16 cellular contexts compared by ENCODE assay signal in the genomic region with DNA sequence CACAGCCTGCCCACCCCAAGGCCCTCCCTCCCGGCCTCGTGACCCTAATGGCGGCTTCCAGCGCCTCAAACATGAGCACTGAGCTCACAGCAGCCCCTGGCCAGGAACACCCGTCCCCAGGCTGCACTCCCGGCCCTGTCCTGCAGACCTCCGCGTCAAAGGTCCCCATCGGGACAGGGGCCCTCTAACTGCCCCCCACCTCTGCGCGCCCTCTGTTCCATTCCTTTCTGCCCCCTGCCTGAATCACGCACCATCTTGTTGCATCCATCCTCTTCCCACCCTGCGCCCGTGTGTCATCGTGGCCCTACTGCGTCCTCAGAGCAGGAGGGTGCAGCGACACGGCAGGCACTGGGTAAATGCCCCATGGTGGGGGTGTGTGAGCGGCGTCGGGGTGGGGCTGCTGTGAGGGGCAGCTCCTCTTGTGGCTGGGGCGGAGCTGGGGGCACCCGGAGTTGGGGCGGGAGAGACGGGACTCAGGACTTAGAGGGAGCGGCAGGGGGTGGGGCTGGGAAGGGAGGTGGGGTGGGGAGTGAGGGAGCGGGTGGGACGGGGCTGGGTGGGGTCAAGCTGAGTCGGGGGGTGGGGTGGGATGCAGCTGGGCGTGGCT. TPM values are rescaled to one million over a fixed set of nuclear protein-coding genes. Genes with fewer than 3 reads are reported as not detected.
DNase-seq lines count a peak whose midpoint lies in the region; ATAC-seq, FAIRE-seq and TF ChIP-seq lines count a peak whose summit lies in the region.
"Had no signal": no experiment of that assay in that cellular context is flagged by ENCODE, and none has a peak within 500 bp of the region (broad histone marks: within the 10 kb centered on the region; RNA-seq: fewer than 3 reads in every experiment).

No MANE protein-coding gene starts in this region.

- peak overlapping the region in 2 of 8 donors; percentile 43 to 68 for H3K27ac Mint-ChIP-seq in CD8-positive, alpha-beta memory T cell
- no peak overlapping the region for H3K27ac Mint-ChIP-seq in T-helper 1 cell treated with Interleukin-12 subunit alpha and Interleukin-12 subunit beta and Interleukin-4 antibody, amounts not matched to agents 30 μg/mL and 1 μg/mL, for 36 hours
- H3K27ac Mint-ChIP-seq: HFFc6 had no signal

- no peak for TF ChIP-seq EP300 in K562 (IDR thresholded peaks at IDR 0.05; ENCODE audit: low read length)

- H3K9me3 ChIP-seq in CD8-positive, alpha-beta memory T cell (ENCODE audit: low read length): no peaks in the 10 kb centered on the region
- H3K9me3 ChIP-seq in K562 (replicated peaks; ENCODE audit: control insufficient read depth, insufficient read depth, low read depth, low read length) (no peaks in the 10 kb centered on the region), left ventricle myocardium inferior (replicated peaks) (peaks cover 4% of the 10 kb centered on the region)

- FAIRE-seq in K562 (lab: Jason Lieb, UNC) (no peak), GM12891 (lab: Jason Lieb, UNC) (no peak), urothelium cell line (lab: Jason Lieb, UNC) (no peak)
- FAIRE-seq: frontal cortex, G401.6 had no signal

- peak in 3 of 5 donors; percentile 14 to 24 (median 16) for DNase-seq in CD8-positive, alpha-beta memory T cell
- DNase-seq in K562 (ENCODE audit: extremely low read depth in 1 of 4, low spot score in 3 of 4) (no peak), mesendoderm (peak; percentile 46), left ventricle myocardium inferior (no peak), caudate nucleus (lab: John Stamatoyannopoulos, UW) (no peak), GM12891 (ENCODE audit: insufficient read length, low spot score) (no peak), urothelium cell line (ENCODE audit: low spot score) (no peak)
- DNase-seq: HFFc6, NCI-H1105 treated with DMSO at 0.1 percent for 48 hours, NCI-H510A treated with DMSO at 0.1 percent for 48 hours, PC-9 had no signal

- no peak overlapping the region for H4K5ac ChIP-seq in mesendoderm (ENCODE audit: low read length)

- peak overlapping the region; percentile 80 for H3K56ac ChIP-seq in mesendoderm (ENCODE audit: low read length)

- H2BK15ac ChIP-seq in mesendoderm (replicated peaks; ENCODE audit: low read depth): no peak overlapping the region

- no peak overlapping the region for H2BK120ac ChIP-seq in mesendoderm (ENCODE audit: low read depth, low read length)

- BruUV-seq in K562 (replicated peaks; lab: Mats Ljungman, UMichigan): no TSS peak

- no peaks in the 10 kb centered on the region for H3K79me2 ChIP-seq in K562 (ENCODE audit: control insufficient read depth, insufficient read depth, low read length)
- H3K79me2 ChIP-seq in mesendoderm (ENCODE audit: control insufficient read depth, insufficient read depth, low read length): no peaks in the 10 kb centered on the region

- H3K4me2 ChIP-seq in K562 (ENCODE audit: insufficient read depth, low read length) (no peak overlapping the region), mesendoderm (ENCODE audit: low read length) (peak overlapping the region; percentile 56)
- H3K4me2 ChIP-seq: PC-9 had no signal

- no peaks in the 10 kb centered on the region for H3K36me3 ChIP-seq in CD8-positive, alpha-beta memory T cell (ENCODE audit: insufficient read depth, low read length)
- no peaks in the 10 kb centered on the region for H3K36me3 ChIP-seq in K562 (ENCODE audit: control insufficient read depth, insufficient read depth, low read length)
- H3K36me3 ChIP-seq in mesendoderm (ENCODE audit: control insufficient read depth, insufficient read depth, low read length): no peaks in the 10 kb centered on the region
- no peaks in the 10 kb centered on the region for H3K36me3 ChIP-seq in left ventricle myocardium inferior

- CTCF ChIA-PET in CD8-positive, alpha-beta memory T cell (lab: Charles Lee): interaction anchor here (1.1 kb wide), 1 partner anchor 29 kb away, joined by 3 read pairs; no protein-coding TSS in a partner anchor
- CTCF ChIA-PET in K562 (lab: Yijun Ruan, JAX; ENCODE audit: low intra/inter-chr PET ratio): no interaction called here

- H3K9me1 ChIP-seq in K562 (ENCODE audit: control insufficient read depth, insufficient read depth, low read length): no peaks in the 10 kb centered on the region

- peaks cover 6 to 8% of the 10 kb centered on the region in 2 donors for H3K27me3 Mint-ChIP-seq in CD8-positive, alpha-beta memory T cell
- H3K27me3 Mint-ChIP-seq in T-helper 1 cell treated with Interleukin-12 subunit alpha and Interleukin-12 subunit beta and Interleukin-4 antibody, amounts not matched to agents 30 μg/mL and 1 μg/mL, for 36 hours (ENCODE audit: low read depth): peaks cover 17% of the 10 kb centered on the region

- no peaks in the 10 kb centered on the region for H3K36me3 Mint-ChIP-seq in CD8-positive, alpha-beta memory T cell
- no peaks in the 10 kb centered on the region for H3K36me3 Mint-ChIP-seq in T-helper 1 cell treated with Interleukin-12 subunit alpha and Interleukin-12 subunit beta and Interleukin-4 antibody, amounts not matched to agents 30 μg/mL and 1 μg/mL, for 36 hours (ENCODE audit: low read depth)
- H3K36me3 Mint-ChIP-seq: IgD-negative memory B cell had no signal

- H3K9me3 Mint-ChIP-seq in CD8-positive, alpha-beta memory T cell: peaks cover 2 to 7% (median 2%) of the 10 kb centered on the region in 5 donors
- H3K9me3 Mint-ChIP-seq in T-helper 1 cell treated with Interleukin-12 subunit alpha and Interleukin-12 subunit beta and Interleukin-4 antibody, amounts not matched to agents 30 μg/mL and 1 μg/mL, for 36 hours: peaks cover 9% of the 10 kb centered on the region

- POLR2A ChIA-PET in CD8-positive, alpha-beta memory T cell (lab: Charles Lee): no interaction called here
- POLR2A ChIA-PET in K562 (lab: Yijun Ruan, JAX): interaction anchor here (0.6 kb wide), 1 partner anchor 29 kb away, joined by 3 read pairs; no protein-coding TSS in a partner anchor

- H3K4me3 ChIP-seq in CD8-positive, alpha-beta memory T cell (ENCODE audit: low read length): no peak overlapping the region
- no peak overlapping the region for H3K4me3 ChIP-seq in K562
- H3K4me3 ChIP-seq in mesendoderm (ENCODE audit: low read length): peak overlapping the region; percentile 19
- no peak overlapping the region for H3K4me3 ChIP-seq in left ventricle myocardium inferior
- H3K4me3 ChIP-seq: PC-9 had no signal

- H2AK5ac ChIP-seq in mesendoderm (ENCODE audit: low read length): no peak overlapping the region

- no peak overlapping the region for H2AFZ ChIP-seq in K562 (ENCODE audit: low read depth, low read length)
- H2AFZ ChIP-seq: PC-9 had no signal

- H3K18ac ChIP-seq in mesendoderm (ENCODE audit: low read length): no peak overlapping the region

- H3K4ac ChIP-seq in mesendoderm (ENCODE audit: low read depth, low read length): no peak overlapping the region

- H3K9ac ChIP-seq in K562 (ENCODE audit: insufficient read depth in 1 of 2, low read depth in 2 of 2, low read length in 2 of 2) (no peak overlapping the region), mesendoderm (ENCODE audit: low read length) (peak overlapping the region; percentile 65)

- H4K20me1 ChIP-seq in K562 (replicated peaks; ENCODE audit: control insufficient read depth, insufficient read depth, low read length): no peaks in the 10 kb centered on the region

- in situ Hi-C loops in K562 (cut with MboI): no loop called here

- H3K79me1 ChIP-seq in mesendoderm (ENCODE audit: low read length): no peaks in the 10 kb centered on the region

- peak; percentile 50 for ATAC-seq in K562

- H3K23ac ChIP-seq in mesendoderm (ENCODE audit: low read length): no peak overlapping the region

- H3K4me3 Mint-ChIP-seq in CD8-positive, alpha-beta memory T cell: peak overlapping the region; percentile 44 to 78 (median 62)
- H3K4me3 Mint-ChIP-seq in T-helper 1 cell treated with Interleukin-12 subunit alpha and Interleukin-12 subunit beta and Interleukin-4 antibody, amounts not matched to agents 30 μg/mL and 1 μg/mL, for 36 hours: peak overlapping the region; percentile 65
- H3K4me3 Mint-ChIP-seq: HFFc6 had no signal

- no peak overlapping the region for H3K27ac ChIP-seq in CD8-positive, alpha-beta memory T cell (ENCODE audit: low read depth, low read length)
- H3K27ac ChIP-seq in K562 (ENCODE audit: extremely low read depth, low read depth, low read length) (no peak overlapping the region), mesendoderm (ENCODE audit: low read depth, low read length) (no peak overlapping the region), left ventricle myocardium inferior (replicated peaks) (no peak overlapping the region), caudate nucleus (ENCODE audit: low read depth, low read length) (no peak overlapping the region)
- H3K27ac ChIP-seq: PC-9 had no signal

- H4K8ac ChIP-seq in mesendoderm (ENCODE audit: low read depth, low read length): no peak overlapping the region

- no peaks in the 10 kb centered on the region for H3K27me3 ChIP-seq in CD8-positive, alpha-beta memory T cell (ENCODE audit: insufficient read depth, low read length, poor library complexity, severe bottlenecking)
- peaks cover 0 to 29% of the 10 kb centered on the region in 2 experiments; a peak in 2 of 5 replicates for H3K27me3 ChIP-seq in K562 (ENCODE audit: control insufficient read depth in 2 of 2, insufficient read depth in 2 of 2, low read length in 2 of 2)
- no peaks in the 10 kb centered on the region for H3K27me3 ChIP-seq in mesendoderm (ENCODE audit: insufficient read depth, low read length, poor library complexity)
- H3K27me3 ChIP-seq in left ventricle myocardium inferior (ENCODE audit: low read depth): peaks cover 38% of the 10 kb centered on the region
- H3K27me3 ChIP-seq: dorsolateral prefrontal cortex had no signal

- TF ChIP-seq POLR2A in K562 (conservative IDR thresholded peaks at IDR 0.05): no peak
- no peak for TF ChIP-seq POLR2A in GM12891 (IDR thresholded peaks at IDR 0.05; ENCODE audit: low read depth, low read length)

- TF ChIP-seq CTCF in K562 (IDR thresholded peaks at IDR 0.05 in 2 of 3, conservative IDR thresholded peaks at IDR 0.05 in 1 of 3; ENCODE audit: insufficient read depth in 2 of 3, low read depth in 1 of 3, low read length in 3 of 3) (no peak), left ventricle myocardium inferior (IDR thresholded peaks at IDR 0.05; ENCODE audit: borderline replicate concordance) (no peak)

- TF ChIP-seq RAD21 in K562 (CRISPR knock-in tag; conservative IDR thresholded peaks at IDR 0.05 in 1 of 2, IDR thresholded peaks at IDR 0.05 in 1 of 2): no peak

- H3K4me1 Mint-ChIP-seq in CD8-positive, alpha-beta memory T cell: peaks cover 9 to 24% (median 14%) of the 10 kb centered on the region in 3 donors
- H3K4me1 Mint-ChIP-seq in T-helper 1 cell treated with Interleukin-12 subunit alpha and Interleukin-12 subunit beta and Interleukin-4 antibody, amounts not matched to agents 30 μg/mL and 1 μg/mL, for 36 hours (ENCODE audit: low read depth): peaks cover 7% of the 10 kb centered on the region

- peaks cover 13% of the 10 kb centered on the region for H3K4me1 ChIP-seq in CD8-positive, alpha-beta memory T cell (ENCODE audit: insufficient read depth, low read length)
- H3K4me1 ChIP-seq in K562 (replicated peaks in 1 of 2; ENCODE audit: control insufficient read depth in 2 of 2, insufficient read depth in 2 of 2, low read length in 2 of 2): peaks cover 4 to 44% of the 10 kb centered on the region in 2 experiments; a peak in 3 of 5 replicates
- H3K4me1 ChIP-seq in mesendoderm (ENCODE audit: control insufficient read depth, low read depth, low read length): no peaks in the 10 kb centered on the region
- no peaks in the 10 kb centered on the region for H3K4me1 ChIP-seq in left ventricle myocardium inferior

- WGBS in K562 (ENCODE audit: insufficient coverage, low coverage, missing lambda C conversion rate): 63% methylated on average over 18 of the region's 30 CpGs
- WGBS in mesendoderm (ENCODE audit: extremely low coverage, insufficient coverage, low lambda C conversion rate): no CpG with 5 or more reads among the region's 30 CpGs

- no peak overlapping the region for H2BK5ac ChIP-seq in mesendoderm (ENCODE audit: low read length)

- intact Hi-C loops in K562 (cut with micrococcal nuclease) (no loop called here), left ventricle myocardium inferior (cut with micrococcal nuclease) (no loop called here)

RNA-seq across cellular contexts. Expression of gene SLC29A4, which starts 13.4 kb away (rescaled TPM):
- under 1 TPM in 1 of 2 experiments, not detected in 1; 0.18 TPM for total RNA-seq in CD8-positive, alpha-beta memory T cell
- 0.21 TPM for polyA plus RNA-seq in CD8-positive, alpha-beta memory T cell
- total RNA-seq in K562 (2011; cell fraction: chromatin; rRNA removed; ENCODE audit: low replicate concordance): 2.7 and 9.3 TPM in 2 replicates
- total RNA-seq in K562 (2011; cell fraction: nucleolus; rRNA removed): 2.4 and 3.3 TPM in 2 replicates
- 3.4 and 3.6 TPM in 2 replicates for total RNA-seq in K562 (2011; cell fraction: nucleoplasm; rRNA removed)
- total RNA-seq in K562 (2014; rRNA removed): 0.77 and 2.3 TPM in 2 replicates
- 0.03 and 0.29 TPM in 2 replicates for total RNA-seq in K562 (2014; rRNA removed; fragmentation: Illumina TruSeq; extraction: Trizol)
- 0.14 and 0.19 TPM in 2 replicates for total RNA-seq in K562 (2015; rRNA removed; fragmentation: Illumina TruSeq; extraction: Trizol)
- 1.2 and 1.4 TPM in 2 replicates for total RNA-seq in K562 (2021)
- 1.1 and 1.2 TPM in 2 replicates for polyA plus RNA-seq in K562 (2011; rRNA removed)
- polyA plus RNA-seq in K562 (2011; cell fraction: cytosol; rRNA removed): 0.80 and 4.7 TPM in 2 replicates
- polyA plus RNA-seq in K562 (2011; cell fraction: nucleus; rRNA removed): 1.7 and 4.8 TPM in 2 replicates
- polyA plus RNA-seq in K562 (2012): 0.60 and 0.78 TPM in 2 replicates
- polyA plus RNA-seq in K562 (2014; fragmentation: Illumina TruSeq; extraction: Trizol): 0.37 and 1.1 TPM in 2 replicates
- under 1 TPM; 0.01 to 0.03 TPM for polyA plus RNA-seq in K562 (2014; fragmentation: Nextera tagmentation; extraction: Ambion mirVana)
- 0.82 and 1.2 TPM in 2 replicates for polyA plus RNA-seq in K562 (2014; rRNA removed)
- 0.36 and 2.3 TPM in 2 replicates for polyA minus RNA-seq in K562 (2011; rRNA and poly(A)+ RNA removed)
- 0.86 and 4.1 TPM in 2 replicates for polyA minus RNA-seq in K562 (2011; cell fraction: cytosol; rRNA and poly(A)+ RNA removed)
- polyA minus RNA-seq in K562 (2011; cell fraction: nucleus; rRNA and poly(A)+ RNA removed): 0.44 and 0.54 TPM in 2 replicates
- polyA plus RNA-seq in mesendoderm (2013, experiment 1 of 2): 2.1 TPM
- polyA plus RNA-seq in mesendoderm (2013, experiment 2 of 2): 2.0 TPM
- total RNA-seq in left ventricle myocardium inferior: 3.7 TPM
- 1.6 TPM for polyA plus RNA-seq in GM12891 (2012; ENCODE audit: low read depth, missing spikeins)
- polyA plus RNA-seq: IgD-negative memory B cell had no signal

Comparison
In these comparisons a context has a peak if more than half of its experiments do, and no peak if none do; other contexts are left out.
1. DNase-seq: peak in CD8-positive, alpha-beta memory T cell (3 of 5) and mesendoderm (single experiment); none in K562 (0 of 4), left ventricle myocardium inferior (single experiment), caudate nucleus (0 of 61), GM12891 (single experiment) and urothelium cell line (single experiment).